In the genomic region with DNA sequence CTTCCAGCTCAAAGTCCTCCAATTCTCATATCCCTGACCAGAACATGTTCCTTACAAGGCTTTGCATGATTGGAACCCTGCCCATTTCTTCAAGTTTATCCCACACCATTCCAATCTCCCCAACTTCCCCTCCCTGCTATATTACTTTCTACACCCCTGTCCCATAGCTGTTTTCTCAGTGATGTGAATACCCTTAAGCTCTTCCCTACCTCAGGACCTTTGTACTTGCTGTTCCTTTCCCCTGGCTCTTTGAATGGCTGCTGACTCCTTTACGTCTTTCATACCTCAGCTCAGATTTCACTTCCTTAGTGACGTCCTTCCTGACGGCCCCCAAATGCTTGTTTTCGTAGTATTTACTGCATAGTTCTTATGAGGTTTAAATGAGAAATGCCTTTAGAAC, we compare ENCODE assay signal across 24 cellular contexts.
"Had no signal": no experiment of that assay in that cellular context is flagged by ENCODE, and none has a peak within 500 bp of the region (broad histone marks: within the 10 kb centered on the region; RNA-seq: fewer than 3 reads in every experiment).

No MANE protein-coding gene starts in this region.

- H3K36me3 Mint-ChIP-seq: activated naive CD8-positive, alpha-beta T cell treated with anti-CD3 and anti-CD28 coated beads, Interleukin-2, amount 10 ng/mL, durations not matched to agents 7 days and 5 days; T-cell had no signal

- H3K4me3 ChIP-seq: adrenal gland, SK-N-MC had no signal

- H3K4me2 ChIP-seq: KMS-11 had no signal

- H3K27me3 ChIP-seq: adrenal gland had no signal

- H3K9me3 ChIP-seq: adrenal gland had no signal

- H3K4me3 Mint-ChIP-seq: activated CD4-positive, alpha-beta memory T cell treated with anti-CD3 and anti-CD28 coated beads, Interleukin-2, amount 10 ng/mL, durations not matched to agents 7 days and 5 days; activated CD4-positive, alpha-beta T cell treated with anti-CD3 and anti-CD28 coated beads for 36 hours; activated naive CD8-positive, alpha-beta T cell treated with anti-CD3 and anti-CD28 coated beads, Interleukin-2, amount 10 ng/mL, durations not matched to agents 7 days and 5 days; activated T-cell treated with anti-CD3 and anti-CD28 coated beads, Interleukin-2, amount 50 U/mL, for 72 hours; T-cell had no signal

- ATAC-seq: activated CD4-positive, alpha-beta T cell treated with anti-CD3 and anti-CD28 coated beads for 36 hours; activated T-cell treated with anti-CD3 and anti-CD28 coated beads, Interleukin-2, amount 50 U/mL, for 72 hours; Panc1; T-cell had no signal

- H3K27me3 Mint-ChIP-seq: activated CD4-positive, alpha-beta memory T cell treated with anti-CD3 and anti-CD28 coated beads, Interleukin-2, amount 10 ng/mL, durations not matched to agents 7 days and 5 days; activated CD4-positive, alpha-beta T cell treated with anti-CD3 and anti-CD28 coated beads for 36 hours; activated naive CD8-positive, alpha-beta T cell treated with anti-CD3 and anti-CD28 coated beads, Interleukin-2, amount 10 ng/mL, durations not matched to agents 7 days and 5 days had no signal

- H3K4me1 Mint-ChIP-seq: activated CD4-positive, alpha-beta memory T cell treated with anti-CD3 and anti-CD28 coated beads, Interleukin-2, amount 10 ng/mL, durations not matched to agents 7 days and 5 days; activated CD4-positive, alpha-beta T cell treated with anti-CD3 and anti-CD28 coated beads for 36 hours; activated naive CD8-positive, alpha-beta T cell treated with anti-CD3 and anti-CD28 coated beads, Interleukin-2, amount 10 ng/mL, durations not matched to agents 7 days and 5 days; T-cell had no signal

- H3K27ac Mint-ChIP-seq: activated CD4-positive, alpha-beta memory T cell treated with anti-CD3 and anti-CD28 coated beads, Interleukin-2, amount 10 ng/mL, durations not matched to agents 7 days and 5 days; activated CD4-positive, alpha-beta T cell treated with anti-CD3 and anti-CD28 coated beads for 36 hours; activated naive CD8-positive, alpha-beta T cell treated with anti-CD3 and anti-CD28 coated beads, Interleukin-2, amount 10 ng/mL, durations not matched to agents 7 days and 5 days; activated T-cell treated with anti-CD3 and anti-CD28 coated beads, Interleukin-2, amount 50 U/mL, for 72 hours; T-cell had no signal

- H3K9me3 Mint-ChIP-seq: activated naive CD8-positive, alpha-beta T cell treated with anti-CD3 and anti-CD28 coated beads, Interleukin-2, amount 10 ng/mL, durations not matched to agents 7 days and 5 days had no signal

- H3K27ac ChIP-seq: KMS-11, SK-N-MC, VCaP had no signal

- DNase-seq: activated CD4-positive, alpha-beta memory T cell treated with anti-CD3 and anti-CD28 coated beads, Interleukin-2, amount 10 ng/mL, durations not matched to agents 7 days and 5 days; activated CD4-positive, alpha-beta T cell treated with anti-CD3 and anti-CD28 coated beads for 36 hours; activated CD4-positive, alpha-beta T cell treated with anti-CD3 and anti-CD28 coated beads, Interleukin-2, amount 50 U/mL, for 1 hour; activated CD8-positive, alpha-beta memory T cell treated with anti-CD3 and anti-CD28 coated beads, Interleukin-2, amount 50 U/mL, for 4 hours; activated naive CD4-positive, alpha-beta T cell treated with anti-CD3 and anti-CD28 coated beads, Interleukin-2, amount 50 U/mL, for 16 hours; activated naive CD8-positive, alpha-beta T cell treated with anti-CD3 and anti-CD28 coated beads, Interleukin-2, amount 10 ng/mL, durations not matched to agents 7 days and 5 days; activated T-cell treated with anti-CD3 and anti-CD28 coated beads, Interleukin-2, amount 50 U/mL, for 72 hours; adrenal gland; cerebellar nuclear complex; MV-4-11; NCI-H1105; NCI-H2029 treated with DMSO at 0.1 percent for 48 hours; NCI-H2227 treated with DMSO at 0.1 percent for 48 hours; NCI-H446 treated with DMSO at 0.1 percent for 48 hours; NCI-H524 treated with DMSO at 0.1 percent for 48 hours; NCI-H748 treated with DMSO at 0.1 percent for 48 hours; OCI-M1; RPMI8226; T-cell; T-helper 2 cell had no signal

- H3K9ac ChIP-seq: KMS-11 had no signal

- H3K36me3 ChIP-seq: adrenal gland had no signal
